In genomic region chr3:65507446-65507845, GRCh38 we compare ENCODE assay signal across 8 cellular contexts.
"Had no signal": no experiment of that assay in that cellular context is flagged by ENCODE, and none has a peak within 500 bp of the region (broad histone marks: within the 10 kb centered on the region; RNA-seq: fewer than 3 reads in every experiment).

No MANE protein-coding gene starts in this region.

- ATAC-seq: GM23338, HepG2 had no signal

- FAIRE-seq: H1, H54, HepG2 had no signal

- DNase-seq: H9, HCEC 1CT, KG1 had no signal

- H3K27ac ChIP-seq: HL-60 had no signal

- H3K4me2 ChIP-seq: GM23338 had no signal

- H3K4me3 ChIP-seq: GM23338 had no signal
